9 cellular contexts compared by ENCODE assay signal in the genomic region with DNA sequence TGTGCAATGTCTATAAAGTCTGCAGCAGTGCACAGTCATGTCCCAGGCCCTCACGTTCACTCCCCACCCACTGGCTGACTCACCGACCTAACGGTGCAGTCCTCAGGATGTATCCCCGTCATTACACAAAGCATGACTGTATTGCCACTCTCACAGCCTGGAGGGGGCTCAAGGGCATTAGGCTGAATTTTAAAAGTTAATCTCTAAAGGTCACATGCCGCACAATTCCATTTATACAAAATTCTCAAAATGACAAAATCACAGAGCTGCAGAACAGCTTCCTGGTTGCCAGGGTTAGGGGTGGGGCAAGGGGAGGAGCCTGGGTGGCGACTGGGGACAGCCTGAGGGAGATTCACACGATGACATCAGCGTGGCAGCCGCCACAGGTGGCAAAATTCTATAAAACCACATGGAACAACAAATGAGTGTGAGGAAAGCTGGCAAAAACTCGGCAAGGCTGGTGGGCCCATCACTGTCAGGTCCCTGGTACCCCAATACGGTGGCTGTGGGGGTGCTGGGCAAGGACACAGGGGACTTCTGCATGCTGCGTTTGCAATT.
DNase-seq lines count a peak whose midpoint lies in the region; ATAC-seq and TF ChIP-seq lines count a peak whose summit lies in the region.
"Had no signal": no experiment of that assay in that cellular context is flagged by ENCODE, and none has a peak within 500 bp of the region (broad histone marks: within the 10 kb centered on the region; RNA-seq: fewer than 3 reads in every experiment).

No MANE protein-coding gene starts in this region.

- H3K4me3 Mint-ChIP-seq in central memory CD8-positive, alpha-beta T cell: peak overlapping the region; percentile 74
- H3K4me3 Mint-ChIP-seq in natural killer cell: no peak overlapping the region

- no peaks in the 10 kb centered on the region for H3K9me3 Mint-ChIP-seq in central memory CD8-positive, alpha-beta T cell
- no peaks in the 10 kb centered on the region for H3K9me3 Mint-ChIP-seq in natural killer cell

- TF ChIP-seq POLR2A in testis (IDR thresholded peaks at IDR 0.05): no peak

- peaks cover 20% of the 10 kb centered on the region for H3K27me3 Mint-ChIP-seq in central memory CD8-positive, alpha-beta T cell
- peaks cover 8 to 29% of the 10 kb centered on the region in 2 donors for H3K27me3 Mint-ChIP-seq in natural killer cell (ENCODE audit: low read depth in 2 of 2)

- no peaks in the 10 kb centered on the region for H3K4me1 ChIP-seq in testis

- H3K27ac ChIP-seq in testis: no peak overlapping the region
- H3K27ac ChIP-seq: C4-2B had no signal

- TF ChIP-seq CTCF in natural killer cell (IDR thresholded peaks at IDR 0.05) (no peak), testis (IDR thresholded peaks at IDR 0.05) (no peak)

- H3K27me3 ChIP-seq in testis: no peaks in the 10 kb centered on the region

- peak overlapping the region; percentile 82 for H3K27ac Mint-ChIP-seq in central memory CD8-positive, alpha-beta T cell (ENCODE audit: low read depth)
- H3K27ac Mint-ChIP-seq in natural killer cell: peak overlapping the region in 1 of 2 donors; percentile 10

- ATAC-seq in central memory CD8-positive, alpha-beta T cell (replicated peaks; ENCODE audit: extremely low read depth, poor library complexity, severe bottlenecking): peak; percentile 97
- ATAC-seq in natural killer cell (peak; percentile 75 to 95 (median 81)), GM21717 (IDR thresholded peaks at IDR 0.05; ENCODE audit: unreplicated experiment) (no peak)

- no peaks in the 10 kb centered on the region for H3K36me3 Mint-ChIP-seq in central memory CD8-positive, alpha-beta T cell (ENCODE audit: insufficient read depth)
- no peaks in the 10 kb centered on the region for H3K36me3 Mint-ChIP-seq in natural killer cell

- H3K4me1 Mint-ChIP-seq in central memory CD8-positive, alpha-beta T cell: peaks cover 19% of the 10 kb centered on the region
- peaks cover 0 to 12% of the 10 kb centered on the region in 2 donors for H3K4me1 Mint-ChIP-seq in natural killer cell

- H3K4me3 ChIP-seq in testis: no peak overlapping the region

- H3K9me3 ChIP-seq in testis: no peaks in the 10 kb centered on the region

- H3K36me3 ChIP-seq in testis (ENCODE audit: low read depth, missing control alignments): no peaks in the 10 kb centered on the region

- WGBS in testis, 2 donors: 48 to 69% methylated on average over 12 of the region's 12 CpGs

- intact Hi-C loops in natural killer cell (cut with micrococcal nuclease) (no loop called here), testis (cut with DNase I; ENCODE audit: low total_unique reads) (no loop called here)

- DNase-seq in NCI-H748 (lab: John Stamatoyannopoulos, UW; ENCODE audit: unreplicated experiment): peak; percentile 24
- DNase-seq in NCI-H748 treated with DMSO at 0.1 percent for 48 hours (lab: John Stamatoyannopoulos, UW): no peak
- peak; percentile 50 for DNase-seq in activated CD4-positive, CD25-positive, alpha-beta regulatory T cell treated with anti-CD3 and anti-CD28 coated beads, Interleukin-2, amount 50 U/mL, for 16 hours (ENCODE audit: low read depth, low spot score)
- DNase-seq in central memory CD8-positive, alpha-beta T cell (ENCODE audit: low spot score in 2 of 2): peak in 1 of 2 donors; percentile 44
- DNase-seq in natural killer cell: no peak
- DNase-seq in testis: peak; percentile 6
- no peak for DNase-seq in NCI-H2171 treated with DMSO at 0.1 percent for 48 hours (lab: John Stamatoyannopoulos, UW)

Comparison
In these comparisons a context has a peak if more than half of its experiments do, and no peak if none do; other contexts are left out.
1. DNase-seq: peak in NCI-H748 (single experiment), activated CD4-positive, CD25-positive, alpha-beta regulatory T cell treated with anti-CD3 and anti-CD28 coated beads, Interleukin-2, amount 50 U/mL, for 16 hours (single experiment) and testis (single experiment); none in NCI-H748 treated with DMSO at 0.1 percent for 48 hours (single experiment), natural killer cell (single experiment) and NCI-H2171 treated with DMSO at 0.1 percent for 48 hours (single experiment).